ENCODE assay signal across 1 cellular context in the genomic region with DNA sequence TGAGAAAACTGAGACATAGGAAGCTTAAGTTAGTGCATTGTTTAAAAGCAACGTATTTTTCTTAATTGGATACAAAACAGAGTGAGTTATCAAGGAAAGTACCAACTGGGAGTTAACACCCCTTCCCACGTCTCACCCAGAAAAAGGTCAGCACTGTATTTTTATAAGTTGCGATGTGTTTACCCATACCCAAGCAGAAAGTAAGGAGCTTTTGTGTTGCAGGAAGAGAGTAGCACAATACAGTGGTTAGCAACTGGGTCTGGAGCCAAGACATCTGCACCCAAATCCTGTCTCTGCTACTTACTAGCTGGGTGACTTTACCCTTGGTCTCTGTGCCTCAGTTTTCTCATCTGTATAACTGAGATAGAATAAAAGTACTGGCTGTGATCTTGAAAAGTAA.
TF ChIP-seq lines count a peak whose summit lies in the region.

No MANE protein-coding gene starts in this region.

TF ChIP-seq in IMR-90, 13 proteins besides CTCF, POLR2A, EP300 and RAD21:
- TF ChIP-seq RCOR1 (IDR thresholded peaks at IDR 0.05; ENCODE audit: insufficient replicate concordance, low read length) (no peak), SMC3 (IDR thresholded peaks at IDR 0.05; ENCODE audit: low read depth, low read length) (no peak), MAFK (IDR thresholded peaks at IDR 0.05; ENCODE audit: low read depth, low read length) (no peak), NFE2L2 (IDR thresholded peaks at IDR 0.05; ENCODE audit: low read depth, low read length) (no peak), BHLHE40 (IDR thresholded peaks at IDR 0.05; ENCODE audit: low read depth, low read length) (no peak), MAZ (IDR thresholded peaks at IDR 0.05; ENCODE audit: borderline replicate concordance, low read depth, low read length) (no peak), FOS (IDR thresholded peaks at IDR 0.05; ENCODE audit: low read depth, low read length) (no peak), RFX5 (IDR thresholded peaks at IDR 0.05; ENCODE audit: low read depth, low read length) (no peak), MXI1 (IDR thresholded peaks at IDR 0.05; ENCODE audit: borderline replicate concordance, low read depth, low read length) (no peak), CEBPB (IDR thresholded peaks at IDR 0.05; ENCODE audit: low read depth, low read length) (no peak), CHD1 (IDR thresholded peaks at IDR 0.05; ENCODE audit: low read depth, low read length) (no peak)
- TF ChIP-seq, protein P1, sequence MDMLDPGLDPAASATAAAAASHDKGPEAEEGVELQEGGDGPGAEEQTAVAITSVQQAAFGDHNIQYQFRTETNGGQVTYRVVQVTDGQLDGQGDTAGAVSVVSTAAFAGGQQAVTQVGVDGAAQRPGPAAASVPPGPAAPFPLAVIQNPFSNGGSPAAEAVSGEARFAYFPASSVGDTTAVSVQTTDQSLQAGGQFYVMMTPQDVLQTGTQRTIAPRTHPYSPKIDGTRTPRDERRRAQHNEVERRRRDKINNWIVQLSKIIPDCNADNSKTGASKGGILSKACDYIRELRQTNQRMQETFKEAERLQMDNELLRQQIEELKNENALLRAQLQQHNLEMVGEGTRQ (IDR thresholded peaks at IDR 0.05; ENCODE audit: low read depth, low read length), result no peak
- TF ChIP-seq, protein P2, sequence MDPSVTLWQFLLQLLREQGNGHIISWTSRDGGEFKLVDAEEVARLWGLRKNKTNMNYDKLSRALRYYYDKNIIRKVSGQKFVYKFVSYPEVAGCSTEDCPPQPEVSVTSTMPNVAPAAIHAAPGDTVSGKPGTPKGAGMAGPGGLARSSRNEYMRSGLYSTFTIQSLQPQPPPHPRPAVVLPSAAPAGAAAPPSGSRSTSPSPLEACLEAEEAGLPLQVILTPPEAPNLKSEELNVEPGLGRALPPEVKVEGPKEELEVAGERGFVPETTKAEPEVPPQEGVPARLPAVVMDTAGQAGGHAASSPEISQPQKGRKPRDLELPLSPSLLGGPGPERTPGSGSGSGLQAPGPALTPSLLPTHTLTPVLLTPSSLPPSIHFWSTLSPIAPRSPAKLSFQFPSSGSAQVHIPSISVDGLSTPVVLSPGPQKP (IDR thresholded peaks at IDR 0.05; ENCODE audit: borderline replicate concordance, low read depth, low read length), result no peak
